ENCODE assay signal across 1 cellular context in genomic region chr13:25602206-25602605, GRCh38.
TF ChIP-seq lines count a peak whose summit lies in the region.

No MANE protein-coding gene starts in this region.

TF ChIP-seq in SK-N-SH, 30 proteins besides CTCF, POLR2A, EP300 and RAD21 (continued from another document):
- no peak for TF ChIP-seq TCF12 (IDR thresholded peaks at IDR 0.05)
